ENCODE assay signal across 12 cellular contexts in genomic region chr20:17809714-17810631, GRCh38.
DNase-seq lines count a peak whose midpoint lies in the region; ATAC-seq and TF ChIP-seq lines count a peak whose summit lies in the region.
"Had no signal": no experiment of that assay in that cellular context is flagged by ENCODE, and none has a peak within 500 bp of the region (broad histone marks: within the 10 kb centered on the region; RNA-seq: fewer than 3 reads in every experiment).

No MANE protein-coding gene starts in this region.

- DNase-seq in PC-3 (peak; percentile 18), fibroblast of lung (ENCODE audit: low read depth in 2 of 2) (peak in 1 of 2 donors; percentile 46), right lobe of liver (peak; percentile 39 to 72 (median 71)), vagina (ENCODE audit: extremely low spot score in 2 of 2) (no peak), T-cell (no peak)
- no peak for DNase-seq in activated CD4-positive, alpha-beta T cell treated with anti-CD3 and anti-CD28 coated beads for 48 hours
- DNase-seq: activated CD4-positive, alpha-beta memory T cell treated with anti-CD3 and anti-CD28 coated beads for 36 hours; activated gamma-delta T cell treated with Interleukin-2 at 50 U/mL for 16 hours; T1000 had no signal

- H3K36me3 ChIP-seq in PC-3 (ENCODE audit: low read depth, low read length) (no peaks in the 10 kb centered on the region), fibroblast of lung (ENCODE audit: control insufficient read depth, insufficient read depth, low read length) (no peaks in the 10 kb centered on the region), right lobe of liver (no peaks in the 10 kb centered on the region), vagina (no peaks in the 10 kb centered on the region)
- H3K36me3 ChIP-seq: suprapubic skin had no signal

- H3K4me3 Mint-ChIP-seq in T-cell = no peak overlapping the region
- H3K4me3 Mint-ChIP-seq: activated CD4-positive, alpha-beta memory T cell treated with anti-CD3 and anti-CD28 coated beads for 36 hours had no signal

- TF ChIP-seq POLR2A in right lobe of liver (IDR thresholded peaks at IDR 0.05) = no peak
- TF ChIP-seq POLR2A in vagina (IDR thresholded peaks at IDR 0.05) = no peak

- intact Hi-C loops in PC-3 (cut with micrococcal nuclease) (no loop called here), right lobe of liver (cut with DNase I) (no loop called here), vagina (cut with DNase I) (no loop called here)

- H3K4me2 ChIP-seq in PC-3 (ENCODE audit: low read length) (no peak overlapping the region), fibroblast of lung (ENCODE audit: extremely low read depth, insufficient read depth, low read length) (peak overlapping the region; percentile 15)

- WGBS in right lobe of liver (ENCODE audit: insufficient coverage, low coverage, low lambda C conversion rate, missing lambda C conversion rate) = 54% methylated on average over 6 of the region's 9 CpGs

- H3K9me3 ChIP-seq in PC-3 (ENCODE audit: low read length) (no peaks in the 10 kb centered on the region), fibroblast of lung (ENCODE audit: control insufficient read depth, insufficient read depth, low read depth, low read length) (no peaks in the 10 kb centered on the region), right lobe of liver (no peaks in the 10 kb centered on the region), vagina (no peaks in the 10 kb centered on the region)
- H3K9me3 ChIP-seq: suprapubic skin had no signal

- H3K79me2 ChIP-seq in PC-3 (ENCODE audit: low read length) (no peaks in the 10 kb centered on the region), fibroblast of lung (ENCODE audit: control insufficient read depth, insufficient read depth, low read length) (no peaks in the 10 kb centered on the region)

- no peaks in the 10 kb centered on the region for H3F3A ChIP-seq in PC-3 (ENCODE audit: low read length, unreplicated experiment)

- TF ChIP-seq CTCF in PC-3 (conservative IDR thresholded peaks at IDR 0.05; ENCODE audit: low read depth, low read length) (no peak), fibroblast of lung (conservative IDR thresholded peaks at IDR 0.05 in 1 of 2, IDR thresholded peaks at IDR 0.05 in 1 of 2; ENCODE audit: low read depth in 1 of 2, low read length in 2 of 2) (no peak), right lobe of liver (IDR thresholded peaks at IDR 0.05) (no peak), vagina (IDR thresholded peaks at IDR 0.05) (no peak)

- no peaks in the 10 kb centered on the region for H3K36me3 Mint-ChIP-seq in T-cell
- H3K36me3 Mint-ChIP-seq: activated CD4-positive, alpha-beta memory T cell treated with anti-CD3 and anti-CD28 coated beads for 36 hours had no signal

- H3K4me3 ChIP-seq in PC-3 (ENCODE audit: low read length) (no peak overlapping the region), fibroblast of lung (replicated peaks in 1 of 4; ENCODE audit: control extremely low read depth in 1 of 4, insufficient read depth in 1 of 4, low read depth in 3 of 4, low read length in 4 of 4) (no peak overlapping the region), right lobe of liver (no peak overlapping the region), vagina (no peak overlapping the region)
- H3K4me3 ChIP-seq: suprapubic skin had no signal

- 0 out of 2 replicates have a peak, but pooled peaks cover 4% of the 10 kb centered on the region for H3K4me1 ChIP-seq in PC-3 (ENCODE audit: insufficient read depth, low read length)
- peaks cover 43% of the 10 kb centered on the region for H3K4me1 ChIP-seq in fibroblast of lung (ENCODE audit: control insufficient read depth, extremely low read depth, insufficient read depth, low read length)
- H3K4me1 ChIP-seq in right lobe of liver = peaks cover 0 to 44% (median 21%) of the 10 kb centered on the region in 4 donors
- H3K4me1 ChIP-seq in vagina = peaks cover 41% of the 10 kb centered on the region

- H3K9me2 ChIP-seq in PC-3 (replicated peaks; ENCODE audit: low read length) = no peaks in the 10 kb centered on the region

- H3K27me3 ChIP-seq in PC-3 (ENCODE audit: low read length) (no peaks in the 10 kb centered on the region), fibroblast of lung (ENCODE audit: control insufficient read depth, insufficient read depth, low read length) (no peaks in the 10 kb centered on the region), right lobe of liver (no peaks in the 10 kb centered on the region), vagina (no peaks in the 10 kb centered on the region)
- H3K27me3 ChIP-seq: suprapubic skin had no signal

- H2AFZ ChIP-seq in PC-3 (ENCODE audit: low read length) (no peak overlapping the region), fibroblast of lung (ENCODE audit: low read length) (peak overlapping the region; percentile 21)

- H3K27ac Mint-ChIP-seq in T-cell = no peak overlapping the region
- H3K27ac Mint-ChIP-seq: activated CD4-positive, alpha-beta memory T cell treated with anti-CD3 and anti-CD28 coated beads for 36 hours had no signal

- ATAC-seq in PC-3 (no peak; the same call in 1 of the 2 replicates), right lobe of liver (peak; percentile 26 to 63 (median 55)), HG03139 (IDR thresholded peaks at IDR 0.05; ENCODE audit: unreplicated experiment) (no peak), T-cell (replicated peaks in 1 of 4) (no peak)

- POLR2A ChIA-PET in PC-3 (lab: Charles Lee; ENCODE audit: unreplicated experiment) (no interaction called here), T-cell (lab: Charles Lee) (no interaction called here)

- H3K9me3 Mint-ChIP-seq in T-cell = no peaks in the 10 kb centered on the region
- H3K9me3 Mint-ChIP-seq: activated CD4-positive, alpha-beta memory T cell treated with anti-CD3 and anti-CD28 coated beads for 36 hours had no signal

- CTCF ChIA-PET in PC-3 (lab: Charles Lee) = no interaction called here
- CTCF ChIA-PET in T-cell (lab: Charles Lee) = no interaction called here

- H3K27ac ChIP-seq in PC-3 (ENCODE audit: low read length) = no peak overlapping the region
- peak overlapping the region; percentile 47 for H3K27ac ChIP-seq in fibroblast of lung (ENCODE audit: insufficient read depth, low read length)
- H3K27ac ChIP-seq in right lobe of liver = peak overlapping the region in 1 of 3 donors; percentile 45
- peak overlapping the region; percentile 85 for H3K27ac ChIP-seq in vagina
- H3K27ac ChIP-seq: HL-60, suprapubic skin had no signal

- H3K9ac ChIP-seq in PC-3 (ENCODE audit: low read length) (no peak overlapping the region), fibroblast of lung (ENCODE audit: insufficient read depth, low read length) (no peak overlapping the region)

- no peaks in the 10 kb centered on the region for H3K27me3 Mint-ChIP-seq in T-cell

- no peaks in the 10 kb centered on the region for H4K20me1 ChIP-seq in PC-3 (ENCODE audit: low read length)
- H4K20me1 ChIP-seq in fibroblast of lung (ENCODE audit: control insufficient read depth, extremely low read depth, insufficient read depth, low read length) = no peaks in the 10 kb centered on the region

- BruUV-seq in PC-3 (replicated peaks; lab: Mats Ljungman, UMichigan) = no TSS peak

- no peaks in the 10 kb centered on the region for H3K4me1 Mint-ChIP-seq in T-cell

Comparison
In these comparisons a context has a peak if more than half of its experiments do, and no peak if none do; other contexts are left out.
1. ATAC-seq: peak in right lobe of liver (4 of 4); none in PC-3 (single experiment), HG03139 (single experiment) and T-cell (0 of 4).
2. DNase-seq: peak in PC-3 (single experiment) and right lobe of liver (3 of 3); none in vagina (0 of 2), T-cell (0 of 34) and activated CD4-positive, alpha-beta T cell treated with anti-CD3 and anti-CD28 coated beads for 48 hours (single experiment).